ENCODE assay signal across 9 cellular contexts in the genomic region with DNA sequence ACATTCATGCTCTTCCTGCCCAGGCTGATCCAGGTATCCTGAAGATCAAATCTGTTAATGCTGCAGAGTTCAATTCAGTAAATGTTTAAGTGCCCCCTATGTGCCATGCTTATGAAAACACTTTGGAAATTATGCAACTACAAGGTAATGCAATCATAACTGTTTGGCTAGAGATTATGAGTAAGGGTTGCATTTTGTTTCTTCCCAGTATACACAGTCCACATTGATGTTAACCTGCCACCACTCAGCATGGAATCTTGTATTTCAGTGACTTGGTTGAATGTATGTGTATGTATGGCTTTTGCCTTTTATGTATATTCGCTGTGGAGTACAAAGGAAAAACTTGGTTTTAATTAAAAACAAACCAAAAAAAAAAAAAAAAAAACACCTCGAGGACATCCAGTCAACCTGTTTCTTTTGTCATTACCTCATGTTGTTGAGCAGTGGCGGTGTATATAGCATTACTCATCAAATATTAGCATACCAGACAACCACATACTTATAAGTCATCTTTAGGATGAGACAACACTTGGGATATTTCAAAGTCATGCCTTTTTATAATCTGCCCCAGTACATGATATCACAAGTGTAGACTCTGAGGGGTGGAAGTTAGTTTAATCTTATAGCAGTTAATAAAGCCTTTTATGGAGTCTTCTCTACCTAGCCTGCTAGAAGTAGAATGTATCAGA.
DNase-seq lines count a peak whose midpoint lies in the region; ATAC-seq lines count a peak whose summit lies in the region.
"Had no signal": no experiment of that assay in that cellular context is flagged by ENCODE, and none has a peak within 500 bp of the region (broad histone marks: within the 10 kb centered on the region; RNA-seq: fewer than 3 reads in every experiment).

No MANE protein-coding gene starts in this region.

- peaks cover 14% of the 10 kb centered on the region for H3K4me1 Mint-ChIP-seq in activated CD4-positive, alpha-beta T cell treated with anti-CD3 and anti-CD28 coated beads for 36 hours
- H3K4me1 Mint-ChIP-seq in stimulated activated effector memory CD8-positive, alpha-beta T cell treated with anti-CD3 and anti-CD28 coated beads, Interleukin-12 subunit alpha, Interleukin-12 subunit beta, amount 100 ng/mL, for 72 hours = peaks cover 10% of the 10 kb centered on the region

- DNase-seq in activated CD4-positive, alpha-beta T cell treated with anti-CD3 and anti-CD28 coated beads for 36 hours = no peak
- no peak for DNase-seq in activated CD4-positive, alpha-beta T cell treated with anti-CD3 and anti-CD28 coated beads, Interleukin-2, amount 50 U/mL, for 1 hour
- DNase-seq in NOMO-1 treated with DMSO at 0.1 percent for 48 hours (lab: John Stamatoyannopoulos, UW; ENCODE audit: unreplicated experiment) = peak; percentile 56
- no peak for DNase-seq in stimulated activated effector memory CD8-positive, alpha-beta T cell treated with anti-CD3 and anti-CD28 coated beads, Interleukin-12 subunit alpha, Interleukin-12 subunit beta, amount 100 ng/mL, for 72 hours (ENCODE audit: low spot score in 2 of 2)
- DNase-seq in UCSD-AML1 (lab: John Stamatoyannopoulos, UW; ENCODE audit: unreplicated experiment) = no peak
- no peak for DNase-seq in activated CD8-positive, alpha-beta memory T cell treated with anti-CD3 and anti-CD28 coated beads, Interleukin-2, amount 50 U/mL, for 4 hours

- no peak overlapping the region for H3K4me3 Mint-ChIP-seq in activated CD4-positive, alpha-beta T cell treated with anti-CD3 and anti-CD28 coated beads for 36 hours
- no peak overlapping the region for H3K4me3 Mint-ChIP-seq in stimulated activated effector memory CD8-positive, alpha-beta T cell treated with anti-CD3 and anti-CD28 coated beads, Interleukin-12 subunit alpha, Interleukin-12 subunit beta, amount 100 ng/mL, for 72 hours

- CTCF ChIA-PET in activated CD4-positive, alpha-beta T cell treated with anti-CD3 and anti-CD28 coated beads for 36 hours (lab: Charles Lee) = interaction anchor here (0.6 to 4.4 kb wide), 4 partner anchors 11 to 284 kb away, joined by 4 to 21 read pairs (median 12); no protein-coding TSS in a partner anchor

- no peaks in the 10 kb centered on the region for H3K9me3 Mint-ChIP-seq in activated CD4-positive, alpha-beta T cell treated with anti-CD3 and anti-CD28 coated beads for 36 hours (ENCODE audit: low read depth)
- no peaks in the 10 kb centered on the region for H3K9me3 Mint-ChIP-seq in stimulated activated effector memory CD8-positive, alpha-beta T cell treated with anti-CD3 and anti-CD28 coated beads, Interleukin-12 subunit alpha, Interleukin-12 subunit beta, amount 100 ng/mL, for 72 hours

- H3K36me3 Mint-ChIP-seq in activated CD4-positive, alpha-beta T cell treated with anti-CD3 and anti-CD28 coated beads for 36 hours (ENCODE audit: low read depth) = peaks cover 10% of the 10 kb centered on the region
- peaks cover 34% of the 10 kb centered on the region for H3K36me3 Mint-ChIP-seq in stimulated activated effector memory CD8-positive, alpha-beta T cell treated with anti-CD3 and anti-CD28 coated beads, Interleukin-12 subunit alpha, Interleukin-12 subunit beta, amount 100 ng/mL, for 72 hours

- H3K27ac Mint-ChIP-seq in activated CD4-positive, alpha-beta T cell treated with anti-CD3 and anti-CD28 coated beads for 36 hours = peak overlapping the region; percentile 28
- peak overlapping the region; percentile 67 for H3K27ac Mint-ChIP-seq in stimulated activated effector memory CD8-positive, alpha-beta T cell treated with anti-CD3 and anti-CD28 coated beads, Interleukin-12 subunit alpha, Interleukin-12 subunit beta, amount 100 ng/mL, for 72 hours

- POLR2A ChIA-PET in activated CD4-positive, alpha-beta T cell treated with anti-CD3 and anti-CD28 coated beads for 36 hours (lab: Charles Lee) = no interaction called here

- intact Hi-C loops in activated CD4-positive, alpha-beta T cell treated with anti-CD3 and anti-CD28 coated beads for 36 hours (cut with DNase I, micrococcal nuclease) = loop anchor here in 1 of 2 experiments (10.0 kb wide), 1 partner anchor 59 kb away; no protein-coding TSS in a partner anchor

- no peaks in the 10 kb centered on the region for H3K27me3 Mint-ChIP-seq in activated CD4-positive, alpha-beta T cell treated with anti-CD3 and anti-CD28 coated beads for 36 hours

- ATAC-seq in activated CD4-positive, alpha-beta T cell treated with anti-CD3 and anti-CD28 coated beads for 36 hours = peak; percentile 90
- ATAC-seq in esophagus mucosa (peak; percentile 85), HG03457 (IDR thresholded peaks at IDR 0.05; ENCODE audit: unreplicated experiment) (no peak)
- peak; percentile 98 for ATAC-seq in stimulated activated effector memory CD8-positive, alpha-beta T cell treated with anti-CD3 and anti-CD28 coated beads, Interleukin-12 subunit alpha, Interleukin-12 subunit beta, amount 100 ng/mL, for 72 hours
- ATAC-seq: gastroesophageal sphincter had no signal
